9 cellular contexts compared by ENCODE assay signal in the genomic region with DNA sequence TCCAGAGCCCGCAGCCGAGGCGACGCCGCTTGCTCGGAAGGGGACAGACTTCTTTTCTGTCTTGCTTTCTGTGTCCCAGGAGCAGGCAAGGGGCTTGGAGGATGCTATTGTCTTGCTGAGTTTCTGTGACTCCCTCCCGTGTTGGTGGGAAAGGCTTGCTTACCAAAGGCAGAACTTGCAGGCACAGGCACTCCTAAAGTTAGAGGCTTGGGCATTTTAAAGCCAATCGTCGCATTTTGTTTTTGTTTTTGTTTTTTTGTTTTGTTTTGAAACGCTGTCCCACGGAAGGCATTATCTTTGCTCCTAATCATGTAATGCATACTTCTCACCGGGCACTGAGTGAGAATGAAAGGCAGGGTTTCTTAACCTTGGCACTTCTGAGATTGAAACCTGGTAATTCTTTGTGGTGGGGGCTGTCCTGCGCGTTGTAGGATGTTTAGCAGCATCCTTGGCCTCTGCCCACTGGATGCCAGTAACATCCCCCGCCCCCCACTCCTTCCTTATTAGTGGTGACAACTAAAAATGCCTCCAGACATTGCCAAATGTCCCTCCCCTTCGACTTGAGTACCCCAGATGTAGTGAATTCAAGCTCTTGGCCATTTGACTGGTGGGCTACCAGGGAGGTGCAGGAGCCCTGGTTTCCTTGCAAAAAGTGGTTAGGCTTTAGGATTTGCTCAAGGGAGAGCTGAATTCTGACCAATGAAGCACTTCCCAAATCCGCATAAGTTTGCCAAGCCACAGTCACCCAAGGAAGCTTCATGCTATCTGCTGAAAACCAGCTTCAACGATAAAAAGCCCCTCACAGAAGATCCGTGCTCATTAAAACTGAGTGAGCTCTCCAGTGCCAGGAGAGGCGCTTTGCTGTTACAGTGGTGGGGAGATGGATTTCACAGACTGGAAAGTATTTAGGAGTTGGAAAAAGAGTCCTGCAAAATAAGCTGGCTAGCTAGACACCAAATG. TPM values are rescaled to one million over a fixed set of nuclear protein-coding genes. Genes with fewer than 3 reads are reported as not detected.
DNase-seq lines count a peak whose midpoint lies in the region; ATAC-seq, FAIRE-seq and TF ChIP-seq lines count a peak whose summit lies in the region.
"Had no signal": no experiment of that assay in that cellular context is flagged by ENCODE, and none has a peak within 500 bp of the region (broad histone marks: within the 10 kb centered on the region; RNA-seq: fewer than 3 reads in every experiment).

No MANE protein-coding gene starts in this region.

- H3K79me2 ChIP-seq in K562 (ENCODE audit: control insufficient read depth, insufficient read depth, low read length) = no peaks in the 10 kb centered on the region

- ATAC-seq in K562 (no peak), lower lobe of right lung (no peak), GM21367 (IDR thresholded peaks at IDR 0.05; ENCODE audit: unreplicated experiment) (no peak), HG02973 (IDR thresholded peaks at IDR 0.05; ENCODE audit: unreplicated experiment) (no peak)

- no peak overlapping the region for H2AFZ ChIP-seq in K562 (ENCODE audit: low read depth, low read length)

- no peaks in the 10 kb centered on the region for H3K36me3 ChIP-seq in BJ (ENCODE audit: control insufficient read depth, insufficient read depth, low read length)
- no peaks in the 10 kb centered on the region for H3K36me3 ChIP-seq in K562 (ENCODE audit: control insufficient read depth, insufficient read depth, low read length)
- H3K36me3 ChIP-seq in lower lobe of right lung = no peaks in the 10 kb centered on the region
- no peaks in the 10 kb centered on the region for H3K36me3 ChIP-seq in thymus (ENCODE audit: control insufficient read depth, insufficient read depth)

- H3K9me1 ChIP-seq in K562 (ENCODE audit: control insufficient read depth, insufficient read depth, low read length) = no peaks in the 10 kb centered on the region

- no peak for FAIRE-seq in K562 (lab: Jason Lieb, UNC)

- POLR2A ChIA-PET in BJ (lab: Charles Lee) (interaction anchor here (0.6 kb wide), 1 partner anchor 18 kb away, joined by 7 read pairs; no protein-coding TSS in a partner anchor), K562 (lab: Yijun Ruan, JAX) (no interaction called here)

- CTCF ChIA-PET in BJ (lab: Yijun Ruan, JAX) (interaction anchor here (0.5 to 1.6 kb wide), 10 partner anchors 11 to 294 kb away, joined by 3 to 10 read pairs (median 3); no protein-coding TSS in a partner anchor), K562 (lab: Yijun Ruan, JAX; ENCODE audit: low intra/inter-chr PET ratio) (interaction anchor here (1.3 kb wide), 1 partner anchor 294 kb away, joined by 3 read pairs; no protein-coding TSS in a partner anchor)

- intact Hi-C loops in K562 (cut with micrococcal nuclease) (no loop called here), lower lobe of right lung (cut with DNase I) (no loop called here)

- H3K27me3 ChIP-seq in BJ (ENCODE audit: control insufficient read depth, insufficient read depth, low read length) (no peaks in the 10 kb centered on the region), K562 (ENCODE audit: control insufficient read depth in 2 of 2, insufficient read depth in 2 of 2, low read length in 2 of 2) (peaks cover 14 to 37% of the 10 kb centered on the region in 2 experiments; a peak in 3 of 5 replicates), lower lobe of right lung (ENCODE audit: low read depth) (peaks cover 22% of the 10 kb centered on the region), thymus (ENCODE audit: control insufficient read depth, insufficient read depth) (peaks cover 18% of the 10 kb centered on the region)

- no peaks in the 10 kb centered on the region; the same call in 1 of the 2 replicates for H4K20me1 ChIP-seq in K562 (replicated peaks; ENCODE audit: control insufficient read depth, insufficient read depth, low read length)

- H3K4me1 ChIP-seq in K562 (replicated peaks in 1 of 2; ENCODE audit: control insufficient read depth in 2 of 2, insufficient read depth in 2 of 2, low read length in 2 of 2) (peaks cover 3 to 11% of the 10 kb centered on the region in 2 experiments; a peak in 4 of 5 replicates), lower lobe of right lung (peaks cover 28% of the 10 kb centered on the region), thymus (ENCODE audit: control insufficient read depth, insufficient read depth, low read length) (peaks cover 9% of the 10 kb centered on the region)

- WGBS in K562 (ENCODE audit: insufficient coverage, low coverage, missing lambda C conversion rate) = 2% methylated on average over 20 of the region's 20 CpGs
- 4% methylated on average over 20 of the region's 20 CpGs for WGBS in thymus

- H3K9ac ChIP-seq in K562 (ENCODE audit: insufficient read depth in 1 of 2, low read depth in 2 of 2, low read length in 2 of 2) = no peak overlapping the region

- in situ Hi-C loops in KBM-7 (cut with MboI; ENCODE audit: low pct_unique_long_range_greater_than_20kb, low sequenced_read_pairs) (no loop called here), K562 (cut with MboI) (no loop called here)

- H3K4me2 ChIP-seq in K562 (ENCODE audit: insufficient read depth, low read length) = no peak overlapping the region

- DNase-seq in BJ (ENCODE audit: low read depth) (no peak), KBM-7 (peak; percentile 44), K562 (ENCODE audit: extremely low read depth in 1 of 4, low spot score in 3 of 4) (no peak), lower lobe of right lung (no peak), NCI-H2029 (lab: John Stamatoyannopoulos, UW) (no peak)

- H3K9me3 ChIP-seq in K562 (replicated peaks; ENCODE audit: control insufficient read depth, insufficient read depth, low read depth, low read length) (no peaks in the 10 kb centered on the region), lower lobe of right lung (no peaks in the 10 kb centered on the region), thymus (ENCODE audit: control insufficient read depth) (no peaks in the 10 kb centered on the region)

- H3K4me3 ChIP-seq in BJ (ENCODE audit: low read depth, low read length) (peak overlapping the region; percentile 83), K562 (peak overlapping the region; percentile 31), lower lobe of right lung (peak overlapping the region; percentile 87), thymus (ENCODE audit: low read length) (peak overlapping the region; percentile 72)

- no peak overlapping the region for H3K27ac ChIP-seq in K562 (ENCODE audit: extremely low read depth, low read depth, low read length)
- peak overlapping the region; percentile 80 for H3K27ac ChIP-seq in lower lobe of right lung
- no peak overlapping the region for H3K27ac ChIP-seq in thymus (ENCODE audit: low read depth)

- no peak for TF ChIP-seq POLR2A in K562 (conservative IDR thresholded peaks at IDR 0.05)

- TF ChIP-seq CTCF in BJ (IDR thresholded peaks at IDR 0.05; ENCODE audit: insufficient read depth, low read depth, low read length) (no peak; the same call in 1 of the 2 replicates), K562 (IDR thresholded peaks at IDR 0.05 in 2 of 3, conservative IDR thresholded peaks at IDR 0.05 in 1 of 3; ENCODE audit: insufficient read depth in 2 of 3, low read depth in 1 of 3, low read length in 3 of 3) (no peak), lower lobe of right lung (IDR thresholded peaks at IDR 0.05) (no peak)

- TF ChIP-seq RAD21 in K562 (CRISPR knock-in tag; conservative IDR thresholded peaks at IDR 0.05 in 1 of 2, IDR thresholded peaks at IDR 0.05 in 1 of 2) = no peak

- BruUV-seq in K562 (replicated peaks; lab: Mats Ljungman, UMichigan) = no TSS peak

- no peak for TF ChIP-seq EP300 in K562 (IDR thresholded peaks at IDR 0.05; ENCODE audit: low read length)

TF ChIP-seq in K562, 482 proteins besides CTCF, POLR2A, EP300 and RAD21 (continues in another document):
- TF ChIP-seq PCBP2 (IDR thresholded peaks at IDR 0.05; ENCODE audit: low read depth, low read length, poor library complexity, severe bottlenecking) = no peak

RNA-seq across cellular contexts. Expression of a gene that starts 1.1 kb away (rescaled TPM):
- polyA plus RNA-seq in BJ (2011; rRNA removed) = 78.6 and 87.1 TPM in 2 replicates
- 40.7 and 48.0 TPM in 2 replicates for polyA minus RNA-seq in BJ (2011; rRNA and poly(A)+ RNA removed)
- 0.58 and 0.74 TPM in 2 replicates for total RNA-seq in K562 (2011; cell fraction: chromatin; rRNA removed; ENCODE audit: low replicate concordance)
- total RNA-seq in K562 (2011; cell fraction: nucleolus; rRNA removed) = 0.79 TPM in 1 of 2 replicates, not detected in the other
- 0.73 and 0.76 TPM in 2 replicates for total RNA-seq in K562 (2011; cell fraction: nucleoplasm; rRNA removed)
- total RNA-seq in K562 (2014; rRNA removed) = 0.45 and 1.00 TPM in 2 replicates
- total RNA-seq in K562 (2014; rRNA removed; fragmentation: Illumina TruSeq; extraction: Trizol) = 0.33 and 0.35 TPM in 2 replicates
- 0.41 and 0.54 TPM in 2 replicates for total RNA-seq in K562 (2015; rRNA removed; fragmentation: Illumina TruSeq; extraction: Trizol)
- total RNA-seq in K562 (2021) = 0.87 and 0.98 TPM in 2 replicates
- 0.13 and 0.19 TPM in 2 replicates for polyA plus RNA-seq in K562 (2011; rRNA removed)
- 0.04 and 0.10 TPM in 2 replicates for polyA plus RNA-seq in K562 (2011; cell fraction: cytosol; rRNA removed)
- 0.41 and 0.46 TPM in 2 replicates for polyA plus RNA-seq in K562 (2011; cell fraction: nucleus; rRNA removed)
- 1.1 and 2.5 TPM in 2 replicates for polyA plus RNA-seq in K562 (2012)
- polyA plus RNA-seq in K562 (2014; fragmentation: Illumina TruSeq; extraction: Trizol) = 0.24 and 0.58 TPM in 2 replicates
- polyA plus RNA-seq in K562 (2014; fragmentation: Nextera tagmentation; extraction: Ambion mirVana) = under 1 TPM; 0.07 to 0.15 TPM
- 0.23 and 0.62 TPM in 2 replicates for polyA plus RNA-seq in K562 (2014; rRNA removed)
- polyA minus RNA-seq in K562 (2011; rRNA and poly(A)+ RNA removed) = 0.18 TPM in 2 replicates
- polyA minus RNA-seq in K562 (2011; cell fraction: cytosol; rRNA and poly(A)+ RNA removed) = 0.55 TPM in 1 of 2 replicates, not detected in the other
- 0.22 and 0.94 TPM in 2 replicates for polyA minus RNA-seq in K562 (2011; cell fraction: nucleus; rRNA and poly(A)+ RNA removed)
- total RNA-seq in lower lobe of right lung = 54.3 TPM
- 7.3 TPM for polyA plus RNA-seq in thymus

RNA-seq across cellular contexts. Expression of a gene that starts 39.7 kb away (rescaled TPM):
- polyA plus RNA-seq in BJ (2011; rRNA removed) (not detected in 2 replicates), K562 (2011; rRNA removed) (not detected in 2 replicates), K562 (2014; fragmentation: Illumina TruSeq; extraction: Trizol) (not detected in 2 replicates), K562 (2014; fragmentation: Nextera tagmentation; extraction: Ambion mirVana) (not detected), K562 (2014; rRNA removed) (not detected in 2 replicates), thymus (11.5 TPM)
- not detected in 2 replicates for polyA minus RNA-seq in BJ (2011; rRNA and poly(A)+ RNA removed)
- total RNA-seq in K562 (2011; cell fraction: chromatin; rRNA removed; ENCODE audit: low replicate concordance) = not detected in 2 replicates
- total RNA-seq in K562 (2011; cell fraction: nucleolus; rRNA removed) = not detected in 2 replicates
- total RNA-seq in K562 (2011; cell fraction: nucleoplasm; rRNA removed) = not detected in 2 replicates
- total RNA-seq in K562 (2014; rRNA removed) (not detected in 2 replicates), K562 (2014; rRNA removed; fragmentation: Illumina TruSeq; extraction: Trizol) (not detected in 2 replicates), K562 (2015; rRNA removed; fragmentation: Illumina TruSeq; extraction: Trizol) (not detected in 2 replicates), K562 (2021) (not detected in 2 replicates), lower lobe of right lung (not detected)
- polyA plus RNA-seq in K562 (2011; cell fraction: cytosol; rRNA removed) = not detected in 2 replicates
- not detected in 2 replicates for polyA plus RNA-seq in K562 (2011; cell fraction: nucleus; rRNA removed)
- polyA plus RNA-seq in K562 (2012) = not detected in 2 replicates
- not detected in 2 replicates for polyA minus RNA-seq in K562 (2011; rRNA and poly(A)+ RNA removed)
- not detected in 2 replicates for polyA minus RNA-seq in K562 (2011; cell fraction: cytosol; rRNA and poly(A)+ RNA removed)
- polyA minus RNA-seq in K562 (2011; cell fraction: nucleus; rRNA and poly(A)+ RNA removed) = not detected in 2 replicates
- total RNA-seq: renal cortical epithelial cell had no signal

Comparison
In these comparisons a context has a peak if more than half of its experiments do, and no peak if none do; other contexts are left out.
1. H3K4me3 ChIP-seq: peak in every context shown above with its lines; median percentile 87 in lower lobe of right lung; 83 in BJ; 72 in thymus; 31 in K562.
2. RNA of a gene that starts 39.7 kb away (polyA plus RNA-seq): 11.5 TPM in thymus (single experiment); not detected in BJ and not detected in K562; every median in the first group is over 10 times any median in the second.